In the genomic region with DNA sequence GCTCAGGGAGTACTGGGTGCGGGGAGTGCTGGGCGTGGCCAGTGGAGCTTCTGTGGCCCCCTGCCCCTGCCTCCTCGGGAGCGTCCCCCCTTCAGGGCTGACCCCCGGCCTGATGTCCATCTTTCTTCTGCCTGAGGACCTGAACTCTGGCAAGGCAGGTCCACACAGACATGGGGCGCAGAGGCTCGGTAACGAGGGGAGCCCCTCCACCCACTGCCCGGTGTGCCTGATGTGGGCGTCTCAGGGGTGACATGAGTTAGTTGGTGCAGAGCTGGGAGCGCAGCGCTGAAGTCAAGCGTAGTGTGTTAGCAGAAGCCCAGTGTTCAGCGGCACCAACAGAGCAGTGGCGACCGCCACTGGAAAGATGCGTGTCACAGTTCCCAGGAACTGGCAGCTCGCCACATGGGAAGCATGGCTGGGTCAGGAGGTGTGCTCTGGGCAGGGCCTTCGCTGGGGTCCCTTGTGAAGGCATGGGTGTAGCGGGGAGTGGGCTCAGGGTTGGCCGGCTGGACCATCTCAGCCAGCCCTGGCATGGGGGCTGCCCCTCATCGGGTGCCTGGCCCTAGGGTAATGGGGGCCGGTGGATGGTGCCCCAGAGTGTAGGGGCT, we compare ENCODE assay signal across 19 cellular contexts.
"Had no signal": no experiment of that assay in that cellular context is flagged by ENCODE, and none has a peak within 500 bp of the region (broad histone marks: within the 10 kb centered on the region; RNA-seq: fewer than 3 reads in every experiment).

No MANE protein-coding gene starts in this region.

- H3K9me3 ChIP-seq: spleen, tibial artery had no signal

- H2AFZ ChIP-seq: hepatocyte had no signal

- DNase-seq: activated CD4-positive, alpha-beta T cell treated with anti-CD3 and anti-CD28 coated beads for 4 hours; activated CD4-positive, alpha-beta T cell treated with anti-CD3 and anti-CD28 coated beads, Interleukin-2, amount 50 U/mL, for 48 hours; activated CD4-positive, CD25-positive, alpha-beta regulatory T cell; activated CD8-positive, alpha-beta memory T cell treated with anti-CD3 and anti-CD28 coated beads, Interleukin-2, amount 50 U/mL, for 48 hours; activated naive CD4-positive, alpha-beta T cell treated with Interleukin-2 at 50 U/mL for 16 hours; activated naive CD8-positive, alpha-beta T cell treated with anti-CD3 and anti-CD28 coated beads, Interleukin-2, amount 10 ng/mL, durations not matched to agents 7 days and 5 days; activated T-cell treated with anti-CD3 and anti-CD28 coated beads, Interleukin-2, amount 50 U/mL, for 4 hours; effector CD8-positive, alpha-beta T cell; erythroblast; foreskin keratinocyte; mesenchymal stem cell; spleen; stimulated activated CD4-positive, alpha-beta T cell treated with anti-CD3 and anti-CD28 coated beads, Interleukin-4, amount 100 ng/mL, for 1 hour; stimulated activated naive CD8-positive, alpha-beta T cell treated with anti-CD3 and anti-CD28 coated beads, Interleukin-15, Interleukin-2, amounts not matched to agents 100 U/mL and 50 U/mL, for 24 hours; SW 1271; T-helper 17 cell; tibial artery had no signal

- H3K4me1 ChIP-seq: foreskin keratinocyte, spleen, tibial artery had no signal

- H3K4me3 ChIP-seq: hepatocyte, spleen, tibial artery had no signal

- ATAC-seq: foreskin keratinocyte; stimulated activated naive CD8-positive, alpha-beta T cell treated with anti-CD3 and anti-CD28 coated beads, Interleukin-15, Interleukin-2, amounts not matched to agents 100 U/mL and 50 U/mL, for 24 hours; T-helper 17 cell had no signal

- H3K27ac ChIP-seq: foreskin keratinocyte, hepatocyte, spleen, tibial artery had no signal

- H3K27me3 ChIP-seq: foreskin keratinocyte, hepatocyte, spleen, tibial artery had no signal

- H3K4me2 ChIP-seq: hepatocyte had no signal

- H3K27ac Mint-ChIP-seq: activated naive CD8-positive, alpha-beta T cell treated with anti-CD3 and anti-CD28 coated beads, Interleukin-2, amount 10 ng/mL, durations not matched to agents 7 days and 5 days; nephron; T-helper 17 cell had no signal

- H3K4me3 Mint-ChIP-seq: activated naive CD8-positive, alpha-beta T cell treated with anti-CD3 and anti-CD28 coated beads, Interleukin-2, amount 10 ng/mL, durations not matched to agents 7 days and 5 days; activated T-cell treated with anti-CD3 and anti-CD28 coated beads, Interleukin-2, amount 50 U/mL, for 4 hours; nephron; T-helper 17 cell had no signal

- H3K4me1 Mint-ChIP-seq: activated naive CD8-positive, alpha-beta T cell treated with anti-CD3 and anti-CD28 coated beads, Interleukin-2, amount 10 ng/mL, durations not matched to agents 7 days and 5 days; nephron had no signal

- H3K79me2 ChIP-seq: hepatocyte had no signal

- H3K9me3 Mint-ChIP-seq: activated naive CD8-positive, alpha-beta T cell treated with anti-CD3 and anti-CD28 coated beads, Interleukin-2, amount 10 ng/mL, durations not matched to agents 7 days and 5 days; activated T-cell treated with anti-CD3 and anti-CD28 coated beads, Interleukin-2, amount 50 U/mL, for 4 hours; nephron had no signal
